In genomic region chr10:70232155-70232858, GRCh38 we compare ENCODE assay signal across 8 cellular contexts. TPM values are rescaled to one million over a fixed set of nuclear protein-coding genes. Genes with fewer than 3 reads are reported as not detected.
DNase-seq lines count a peak whose midpoint lies in the region; ATAC-seq lines count a peak whose summit lies in the region.

No MANE protein-coding gene starts in this region.

- intact Hi-C loops in activated CD4-positive, alpha-beta T cell treated with anti-CD3 and anti-CD28 coated beads, Interleukin-2, amount 10 ng/mL, durations not matched to agents 24 days and 14 days (cut with micrococcal nuclease): loop anchor here (1.0 to 2.0 kb wide), 3 partner anchors 41 to 86 kb away; partner anchors contain the start of gene TYSND1

- peaks cover 33% of the 10 kb centered on the region for H3K4me1 Mint-ChIP-seq in activated CD4-positive, alpha-beta T cell treated with anti-CD3 and anti-CD28 coated beads, Interleukin-2, amount 10 ng/mL, durations not matched to agents 24 days and 14 days
- H3K4me1 Mint-ChIP-seq in stimulated activated effector memory CD8-positive, alpha-beta T cell treated with anti-CD3 and anti-CD28 coated beads, Interleukin-12 subunit alpha, Interleukin-12 subunit beta, amount 100 ng/mL, for 72 hours: peaks cover 12% of the 10 kb centered on the region

- peak; percentile 20 for ATAC-seq in stimulated activated effector memory CD8-positive, alpha-beta T cell treated with anti-CD3 and anti-CD28 coated beads, Interleukin-12 subunit alpha, Interleukin-12 subunit beta, amount 100 ng/mL, for 72 hours
- ATAC-seq in HG03520 (IDR thresholded peaks at IDR 0.05; ENCODE audit: unreplicated experiment): no peak
- ATAC-seq in GM18519 (IDR thresholded peaks at IDR 0.05; ENCODE audit: low FRiP score, unreplicated experiment): no peak

- peaks cover 32% of the 10 kb centered on the region for H3K36me3 Mint-ChIP-seq in activated CD4-positive, alpha-beta T cell treated with anti-CD3 and anti-CD28 coated beads, Interleukin-2, amount 10 ng/mL, durations not matched to agents 24 days and 14 days (ENCODE audit: low read depth)
- H3K36me3 Mint-ChIP-seq in stimulated activated effector memory CD8-positive, alpha-beta T cell treated with anti-CD3 and anti-CD28 coated beads, Interleukin-12 subunit alpha, Interleukin-12 subunit beta, amount 100 ng/mL, for 72 hours: peaks cover 48% of the 10 kb centered on the region

- DNase-seq in ELF-1 (ENCODE audit: low read depth, low spot score): peak; percentile 60
- peak; percentile 75 for DNase-seq in M059J (ENCODE audit: low read depth)
- peak; percentile 83 for DNase-seq in activated CD4-positive, alpha-beta T cell treated with anti-CD3 and anti-CD28 coated beads, Interleukin-2, amount 10 ng/mL, durations not matched to agents 24 days and 14 days
- peak; percentile 54 for DNase-seq in ecto neural progenitor cell (ENCODE audit: low spot score)
- DNase-seq in lung microvascular endothelial cell (ENCODE audit: low read depth in 2 of 2): peak; percentile 55 to 73
- peak in 1 of 2 donors; percentile 71 for DNase-seq in stimulated activated effector memory CD8-positive, alpha-beta T cell treated with anti-CD3 and anti-CD28 coated beads, Interleukin-12 subunit alpha, Interleukin-12 subunit beta, amount 100 ng/mL, for 72 hours (ENCODE audit: low spot score in 2 of 2)

- H3K27ac Mint-ChIP-seq in activated CD4-positive, alpha-beta T cell treated with anti-CD3 and anti-CD28 coated beads, Interleukin-2, amount 10 ng/mL, durations not matched to agents 24 days and 14 days: peak overlapping the region; percentile 77
- H3K27ac Mint-ChIP-seq in stimulated activated effector memory CD8-positive, alpha-beta T cell treated with anti-CD3 and anti-CD28 coated beads, Interleukin-12 subunit alpha, Interleukin-12 subunit beta, amount 100 ng/mL, for 72 hours: peak overlapping the region; percentile 80

- no peaks in the 10 kb centered on the region for H3K9me3 Mint-ChIP-seq in activated CD4-positive, alpha-beta T cell treated with anti-CD3 and anti-CD28 coated beads, Interleukin-2, amount 10 ng/mL, durations not matched to agents 24 days and 14 days
- no peaks in the 10 kb centered on the region for H3K9me3 Mint-ChIP-seq in stimulated activated effector memory CD8-positive, alpha-beta T cell treated with anti-CD3 and anti-CD28 coated beads, Interleukin-12 subunit alpha, Interleukin-12 subunit beta, amount 100 ng/mL, for 72 hours

- H3K27me3 Mint-ChIP-seq in activated CD4-positive, alpha-beta T cell treated with anti-CD3 and anti-CD28 coated beads, Interleukin-2, amount 10 ng/mL, durations not matched to agents 24 days and 14 days: no peaks in the 10 kb centered on the region

- peak overlapping the region; percentile 84 for H3K4me3 Mint-ChIP-seq in activated CD4-positive, alpha-beta T cell treated with anti-CD3 and anti-CD28 coated beads, Interleukin-2, amount 10 ng/mL, durations not matched to agents 24 days and 14 days
- H3K4me3 Mint-ChIP-seq in stimulated activated effector memory CD8-positive, alpha-beta T cell treated with anti-CD3 and anti-CD28 coated beads, Interleukin-12 subunit alpha, Interleukin-12 subunit beta, amount 100 ng/mL, for 72 hours: peak overlapping the region; percentile 88

RNA-seq across cellular contexts. Expression of gene PPA1, which starts 0.9 kb away (rescaled TPM):
- 143 and 186 TPM in 2 replicates for total RNA-seq in M059J (2014; rRNA removed; shearing (Covaris generic))
- 413 and 424 TPM in 2 replicates for total RNA-seq in activated CD4-positive, alpha-beta T cell treated with anti-CD3 and anti-CD28 coated beads, Interleukin-2, amount 10 ng/mL, durations not matched to agents 24 days and 14 days
- total RNA-seq in lung microvascular endothelial cell: 74.8 and 150 TPM in 2 replicates

RNA-seq across cellular contexts. Expression of gene NPFFR1, which starts 51.5 kb away (rescaled TPM):
- not detected in 2 replicates for total RNA-seq in M059J (2014; rRNA removed; shearing (Covaris generic))
- total RNA-seq in activated CD4-positive, alpha-beta T cell treated with anti-CD3 and anti-CD28 coated beads, Interleukin-2, amount 10 ng/mL, durations not matched to agents 24 days and 14 days: not detected in 2 replicates
- total RNA-seq in lung microvascular endothelial cell: not detected in 2 replicates
